10 cellular contexts compared by ENCODE assay signal in genomic region chr3:189570916-189571315, GRCh38.
A peak's percentile ranks its signal among the peaks of the same experiment; 100 is the strongest.
DNase-seq lines count a peak whose midpoint lies in the region; ATAC-seq lines count a peak whose summit lies in the region.
"Had no signal": no experiment of that assay in that cellular context is flagged by ENCODE, and none has a peak within 500 bp of the region (broad histone marks: within the 10 kb centered on the region; RNA-seq: fewer than 3 reads in every experiment).

No MANE protein-coding gene starts in this region.

- intact Hi-C loops in posterior vena cava (cut with DNase I), result no loop called here

- DNase-seq in memory B cell (ENCODE audit: low spot score in 2 of 2) (no peak), posterior vena cava (ENCODE audit: low spot score) (no peak)
- no peak for DNase-seq in activated effector memory CD4-positive, alpha-beta T cell treated with Interleukin-2 at 50 U/mL for 16 hours
- DNase-seq in stimulated activated CD8-positive, alpha-beta memory T cell treated with anti-CD3 and anti-CD28 coated beads, Interleukin-4, amount 100 ng/mL, for 48 hours, result no peak
- no peak for DNase-seq in stimulated activated CD4-positive, alpha-beta T cell treated with anti-CD3 and anti-CD28 coated beads, Interleukin-15, amount 100 ng/mL, for 24 hours
- DNase-seq: activated CD4-positive, alpha-beta memory T cell treated with anti-CD3 and anti-CD28 coated beads for 36 hours; NCI-H1694 had no signal

- no peaks in the 10 kb centered on the region for H3K9me3 Mint-ChIP-seq in memory B cell
- H3K9me3 Mint-ChIP-seq: activated CD4-positive, alpha-beta memory T cell treated with anti-CD3 and anti-CD28 coated beads for 36 hours had no signal

- peak overlapping the region; percentile 75 for H3K27ac Mint-ChIP-seq in memory B cell
- H3K27ac Mint-ChIP-seq: activated CD4-positive, alpha-beta memory T cell treated with anti-CD3 and anti-CD28 coated beads for 36 hours had no signal

- ATAC-seq in GM19043 (IDR thresholded peaks at IDR 0.05; ENCODE audit: low read depth, unreplicated experiment) (peak; percentile 45), HG02588 (IDR thresholded peaks at IDR 0.05; ENCODE audit: unreplicated experiment) (peak; percentile 45), HG03565 (IDR thresholded peaks at IDR 0.05; ENCODE audit: unreplicated experiment) (peak; percentile 51), memory B cell (ENCODE audit: low read depth) (peak; percentile 70)

- H3K36me3 Mint-ChIP-seq in memory B cell, result no peaks in the 10 kb centered on the region
- H3K36me3 Mint-ChIP-seq: activated CD4-positive, alpha-beta memory T cell treated with anti-CD3 and anti-CD28 coated beads for 36 hours had no signal

- H3K4me3 Mint-ChIP-seq in memory B cell, result no peak overlapping the region
- H3K4me3 Mint-ChIP-seq: activated CD4-positive, alpha-beta memory T cell treated with anti-CD3 and anti-CD28 coated beads for 36 hours had no signal

- no peaks in the 10 kb centered on the region for H3K27me3 Mint-ChIP-seq in memory B cell

- H3K4me1 Mint-ChIP-seq in memory B cell, result peaks cover 26% of the 10 kb centered on the region
